In the genomic region with DNA sequence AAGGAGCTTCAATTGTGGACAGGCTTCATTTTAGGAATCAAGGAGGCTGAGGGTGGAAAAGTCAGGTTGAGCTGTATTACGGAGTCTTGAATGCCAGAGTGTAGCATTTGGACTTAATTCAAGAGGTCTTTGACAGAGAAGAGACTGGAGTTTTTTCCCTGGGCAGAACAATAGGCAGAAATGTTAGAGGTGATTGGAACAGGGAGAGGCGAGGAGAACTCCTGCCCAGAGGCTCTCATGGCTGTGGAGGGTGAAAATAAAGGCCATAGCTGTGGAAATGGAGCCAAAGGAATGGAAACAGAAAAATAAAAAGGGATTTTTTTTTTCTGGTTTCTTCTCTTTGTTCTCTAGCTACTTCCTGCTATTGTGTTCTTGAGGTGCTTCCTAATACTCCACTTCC, we compare ENCODE assay signal across 19 cellular contexts.
DNase-seq lines count a peak whose midpoint lies in the region; ATAC-seq and TF ChIP-seq lines count a peak whose summit lies in the region.
"Had no signal": no experiment of that assay in that cellular context is flagged by ENCODE, and none has a peak within 500 bp of the region (broad histone marks: within the 10 kb centered on the region; RNA-seq: fewer than 3 reads in every experiment).

No MANE protein-coding gene starts in this region.

- peaks cover 30% of the 10 kb centered on the region for H3K4me1 Mint-ChIP-seq in stimulated activated naive CD8-positive, alpha-beta T cell treated with anti-CD3 and anti-CD28 coated beads, Interleukin-15, Interleukin-2, amounts not matched to agents 100 ng/mL and 50 ng/mL, for 24 hours (ENCODE audit: low read depth)
- H3K4me1 Mint-ChIP-seq in central memory CD8-positive, alpha-beta T cell: peaks cover 24% of the 10 kb centered on the region
- peaks cover 41% of the 10 kb centered on the region for H3K4me1 Mint-ChIP-seq in stimulated activated naive CD8-positive, alpha-beta T cell treated with anti-CD3 and anti-CD28 coated beads, Interleukin-15, amount 100 ng/mL, for 72 hours
- peaks cover 16% of the 10 kb centered on the region for H3K4me1 Mint-ChIP-seq in stimulated activated effector memory CD8-positive, alpha-beta T cell treated with anti-CD3 and anti-CD28 coated beads, Interleukin-12 subunit alpha, Interleukin-12 subunit beta, amount 100 ng/mL, for 72 hours

- ATAC-seq in stimulated activated naive CD8-positive, alpha-beta T cell treated with anti-CD3 and anti-CD28 coated beads, Interleukin-15, Interleukin-2, amounts not matched to agents 100 U/mL and 50 U/mL, for 24 hours: no peak
- no peak for ATAC-seq in central memory CD8-positive, alpha-beta T cell (replicated peaks; ENCODE audit: extremely low read depth, poor library complexity, severe bottlenecking)
- ATAC-seq in stimulated activated naive CD8-positive, alpha-beta T cell treated with anti-CD3 and anti-CD28 coated beads, Interleukin-15, amount 100 ng/mL, for 72 hours: peak; percentile 18
- no peak for ATAC-seq in HG03025 (IDR thresholded peaks at IDR 0.05; ENCODE audit: low FRiP score, unreplicated experiment)
- ATAC-seq in stimulated activated effector memory CD8-positive, alpha-beta T cell treated with anti-CD3 and anti-CD28 coated beads, Interleukin-12 subunit alpha, Interleukin-12 subunit beta, amount 100 ng/mL, for 72 hours: no peak
- ATAC-seq in HG02852 (IDR thresholded peaks at IDR 0.05; ENCODE audit: unreplicated experiment): no peak

- peak overlapping the region; percentile 86 for H3K27ac Mint-ChIP-seq in stimulated activated naive CD8-positive, alpha-beta T cell treated with anti-CD3 and anti-CD28 coated beads, Interleukin-15, Interleukin-2, amounts not matched to agents 100 ng/mL and 50 ng/mL, for 24 hours
- H3K27ac Mint-ChIP-seq in central memory CD8-positive, alpha-beta T cell (ENCODE audit: low read depth): peak overlapping the region; percentile 60
- H3K27ac Mint-ChIP-seq in stimulated activated naive CD8-positive, alpha-beta T cell treated with anti-CD3 and anti-CD28 coated beads, Interleukin-15, amount 100 ng/mL, for 72 hours: peak overlapping the region; percentile 29 to 85
- no peak overlapping the region for H3K27ac Mint-ChIP-seq in stimulated activated effector memory CD8-positive, alpha-beta T cell treated with anti-CD3 and anti-CD28 coated beads, Interleukin-12 subunit alpha, Interleukin-12 subunit beta, amount 100 ng/mL, for 72 hours

- no peak for DNase-seq in stimulated activated naive CD8-positive, alpha-beta T cell treated with anti-CD3 and anti-CD28 coated beads, Interleukin-15, Interleukin-2, amounts not matched to agents 100 U/mL and 50 U/mL, for 24 hours
- DNase-seq in NB4 (ENCODE audit: low read depth): no peak
- no peak for DNase-seq in central memory CD8-positive, alpha-beta T cell (ENCODE audit: low spot score in 2 of 2)
- DNase-seq in stimulated activated naive CD8-positive, alpha-beta T cell treated with anti-CD3 and anti-CD28 coated beads, Interleukin-15, amount 100 ng/mL, for 72 hours: no peak
- no peak for DNase-seq in stimulated activated effector memory CD8-positive, alpha-beta T cell treated with anti-CD3 and anti-CD28 coated beads, Interleukin-12 subunit alpha, Interleukin-12 subunit beta, amount 100 ng/mL, for 72 hours (ENCODE audit: low spot score in 2 of 2)
- DNase-seq: DMS79, IMR-90, Karpas-422, MG63, NCI-H1105 treated with DMSO at 0.1 percent for 48 hours, NCI-H1694, NCI-H2081 treated with DMSO at 0.1 percent for 48 hours, NCI-H748 treated with DMSO at 0.1 percent for 48 hours, PC-9, SJCRH30 had no signal

- H3K4me3 Mint-ChIP-seq in stimulated activated naive CD8-positive, alpha-beta T cell treated with anti-CD3 and anti-CD28 coated beads, Interleukin-15, Interleukin-2, amounts not matched to agents 100 ng/mL and 50 ng/mL, for 24 hours: peak overlapping the region; percentile 4
- H3K4me3 Mint-ChIP-seq in central memory CD8-positive, alpha-beta T cell: no peak overlapping the region
- H3K4me3 Mint-ChIP-seq in stimulated activated naive CD8-positive, alpha-beta T cell treated with anti-CD3 and anti-CD28 coated beads, Interleukin-15, amount 100 ng/mL, for 72 hours: peak overlapping the region; percentile 68 to 78
- H3K4me3 Mint-ChIP-seq in stimulated activated effector memory CD8-positive, alpha-beta T cell treated with anti-CD3 and anti-CD28 coated beads, Interleukin-12 subunit alpha, Interleukin-12 subunit beta, amount 100 ng/mL, for 72 hours: no peak overlapping the region

- no peak for TF ChIP-seq POLR2A in NB4 (IDR thresholded peaks at IDR 0.05; ENCODE audit: extremely low read depth, insufficient read length)

- no peaks in the 10 kb centered on the region for H3K36me3 Mint-ChIP-seq in stimulated activated naive CD8-positive, alpha-beta T cell treated with anti-CD3 and anti-CD28 coated beads, Interleukin-15, Interleukin-2, amounts not matched to agents 100 ng/mL and 50 ng/mL, for 24 hours (ENCODE audit: low read depth)
- no peaks in the 10 kb centered on the region for H3K36me3 Mint-ChIP-seq in central memory CD8-positive, alpha-beta T cell (ENCODE audit: insufficient read depth)
- no peaks in the 10 kb centered on the region for H3K36me3 Mint-ChIP-seq in stimulated activated effector memory CD8-positive, alpha-beta T cell treated with anti-CD3 and anti-CD28 coated beads, Interleukin-12 subunit alpha, Interleukin-12 subunit beta, amount 100 ng/mL, for 72 hours
- H3K36me3 Mint-ChIP-seq: CD14-positive monocyte had no signal

- TF ChIP-seq CTCF in NB4 (IDR thresholded peaks at IDR 0.05; ENCODE audit: low read depth, low read length): no peak

- H3K27me3 Mint-ChIP-seq in stimulated activated naive CD8-positive, alpha-beta T cell treated with anti-CD3 and anti-CD28 coated beads, Interleukin-15, Interleukin-2, amounts not matched to agents 100 ng/mL and 50 ng/mL, for 24 hours: no peaks in the 10 kb centered on the region
- no peaks in the 10 kb centered on the region for H3K27me3 Mint-ChIP-seq in central memory CD8-positive, alpha-beta T cell
- H3K27me3 Mint-ChIP-seq in stimulated activated naive CD8-positive, alpha-beta T cell treated with anti-CD3 and anti-CD28 coated beads, Interleukin-15, amount 100 ng/mL, for 72 hours: no peaks in the 10 kb centered on the region

- H3K9me3 Mint-ChIP-seq in stimulated activated naive CD8-positive, alpha-beta T cell treated with anti-CD3 and anti-CD28 coated beads, Interleukin-15, Interleukin-2, amounts not matched to agents 100 ng/mL and 50 ng/mL, for 24 hours: peaks cover 8% of the 10 kb centered on the region
- H3K9me3 Mint-ChIP-seq in central memory CD8-positive, alpha-beta T cell: no peaks in the 10 kb centered on the region
- peaks cover 0 to 9% of the 10 kb centered on the region in 2 donors for H3K9me3 Mint-ChIP-seq in stimulated activated naive CD8-positive, alpha-beta T cell treated with anti-CD3 and anti-CD28 coated beads, Interleukin-15, amount 100 ng/mL, for 72 hours
- H3K9me3 Mint-ChIP-seq in stimulated activated effector memory CD8-positive, alpha-beta T cell treated with anti-CD3 and anti-CD28 coated beads, Interleukin-12 subunit alpha, Interleukin-12 subunit beta, amount 100 ng/mL, for 72 hours: peaks cover 1% of the 10 kb centered on the region

- H3K4me3 ChIP-seq in NB4 (ENCODE audit: low read depth, low read length): peak overlapping the region; percentile 35
- H3K4me3 ChIP-seq: MG63, PC-9, SJCRH30 had no signal

Comparison
In these comparisons a context has a peak if more than half of its experiments do, and no peak if none do; other contexts are left out.
1. H3K4me3 Mint-ChIP-seq: peak in stimulated activated naive CD8-positive, alpha-beta T cell treated with anti-CD3 and anti-CD28 coated beads, Interleukin-15, Interleukin-2, amounts not matched to agents 100 ng/mL and 50 ng/mL, for 24 hours (single experiment) and stimulated activated naive CD8-positive, alpha-beta T cell treated with anti-CD3 and anti-CD28 coated beads, Interleukin-15, amount 100 ng/mL, for 72 hours (2 of 2); none in central memory CD8-positive, alpha-beta T cell (single experiment) and stimulated activated effector memory CD8-positive, alpha-beta T cell treated with anti-CD3 and anti-CD28 coated beads, Interleukin-12 subunit alpha, Interleukin-12 subunit beta, amount 100 ng/mL, for 72 hours (single experiment).